24 cellular contexts compared by ENCODE assay signal in genomic region chr21:18985584-18985983, GRCh38.
"Had no signal": no experiment of that assay in that cellular context is flagged by ENCODE, and none has a peak within 500 bp of the region (broad histone marks: within the 10 kb centered on the region; RNA-seq: fewer than 3 reads in every experiment).

No MANE protein-coding gene starts in this region.

- DNase-seq: colonic mucosa; effector CD8-positive, alpha-beta T cell; endodermal cell; foreskin fibroblast; gastrocnemius medialis; left ventricle myocardium superior; lower lobe of right lung; natural killer cell; occipital lobe; pancreas; right lobe of liver; stimulated activated CD4-positive, alpha-beta T cell treated with anti-CD3 and anti-CD28 coated beads, Interleukin-12 subunit alpha, Interleukin-12 subunit beta, amount 100 ng/mL, for 4 hours; stimulated activated CD4-positive, alpha-beta T cell treated with anti-CD3 and anti-CD28 coated beads, Interleukin-1b, Interleukin-23, amount 100 ng/mL, for 48 hours; stimulated activated CD4-positive, alpha-beta T cell treated with anti-CD3 and anti-CD28 coated beads, Interleukin-4, amount 100 ng/mL, for 1 hour; stimulated activated CD8-positive, alpha-beta memory T cell treated with anti-CD3 and anti-CD28 coated beads, Interleukin-4, amount 100 ng/mL, for 48 hours; stimulated activated naive CD4-positive, alpha-beta T cell; stimulated activated naive CD8-positive, alpha-beta T cell treated with anti-CD3 and anti-CD28 coated beads, Interleukin-15, amount 100 ng/mL, for 72 hours; thyroid gland; upper lobe of left lung; uterus had no signal

- ATAC-seq: esophagus mucosa; gastrocnemius medialis; left ventricle myocardium superior; lower lobe of right lung; natural killer cell; pancreas; right lobe of liver; stimulated activated naive CD8-positive, alpha-beta T cell treated with anti-CD3 and anti-CD28 coated beads, Interleukin-15, amount 100 ng/mL, for 72 hours had no signal

- H3K4me3 ChIP-seq: colonic mucosa, gastrocnemius medialis, lower lobe of right lung, pancreas, right lobe of liver, smooth muscle cell, thyroid gland, upper lobe of left lung, uterus had no signal

- FAIRE-seq: keratinocyte had no signal

- H3K36me3 ChIP-seq: colonic mucosa, gastrocnemius medialis, lower lobe of right lung, pancreas, right lobe of liver, thyroid gland, upper lobe of left lung, uterus had no signal

- H3K27me3 ChIP-seq: colonic mucosa, gastrocnemius medialis, pancreas, right lobe of liver, thyroid gland, upper lobe of left lung, uterus had no signal

- H3K4me2 ChIP-seq: smooth muscle cell had no signal

- H3K9me3 ChIP-seq: colonic mucosa, gastrocnemius medialis, lower lobe of right lung, pancreas, right lobe of liver, thyroid gland, uterus had no signal

- H3K27ac ChIP-seq: colonic mucosa, epithelial cell of prostate, gastrocnemius medialis, lower lobe of right lung, pancreas, right lobe of liver, thyroid gland, upper lobe of left lung, uterus had no signal

- H3K4me1 ChIP-seq: colonic mucosa, gastrocnemius medialis, lower lobe of right lung, pancreas, right lobe of liver, thyroid gland, upper lobe of left lung, uterus had no signal
